In the genomic region with DNA sequence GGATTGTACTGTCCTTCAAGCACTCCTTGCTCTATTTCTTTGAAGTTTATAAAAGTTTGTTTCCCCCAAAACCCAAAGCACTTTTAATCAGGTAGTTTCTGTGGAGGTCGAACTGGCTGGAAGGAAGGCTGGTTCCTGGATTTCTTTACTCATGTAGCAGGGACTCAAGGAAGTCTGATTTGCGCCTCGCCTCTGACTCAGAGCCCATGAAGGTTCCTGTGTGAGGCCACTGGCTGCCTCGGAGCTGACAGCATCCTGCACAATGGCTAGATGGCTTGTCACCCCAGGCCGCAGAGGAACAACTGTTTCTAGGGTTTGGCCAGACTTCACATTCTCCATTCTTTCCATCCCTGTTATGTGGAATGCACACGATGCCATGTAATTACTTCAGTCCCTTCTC, we compare ENCODE assay signal across 17 cellular contexts. TPM values are rescaled to one million over a fixed set of nuclear protein-coding genes. Genes with fewer than 3 reads are reported as not detected.
DNase-seq lines count a peak whose midpoint lies in the region; ATAC-seq, FAIRE-seq and TF ChIP-seq lines count a peak whose summit lies in the region.
"Had no signal": no experiment of that assay in that cellular context is flagged by ENCODE, and none has a peak within 500 bp of the region (broad histone marks: within the 10 kb centered on the region; RNA-seq: fewer than 3 reads in every experiment).

No MANE protein-coding gene starts in this region.

- H3K27me3 ChIP-seq in skeletal muscle satellite cell (ENCODE audit: control insufficient read depth, insufficient read depth, low read length) (no peaks in the 10 kb centered on the region), GM23338 (ENCODE audit: insufficient read depth) (no peaks in the 10 kb centered on the region)
- no peaks in the 10 kb centered on the region for H3K27me3 ChIP-seq in CD8-positive, alpha-beta T cell (ENCODE audit: insufficient read depth, low read length)

- no peaks in the 10 kb centered on the region for H3K9me3 Mint-ChIP-seq in GM23338
- no peaks in the 10 kb centered on the region for H3K9me3 Mint-ChIP-seq in activated T-helper 1 cell treated with anti-CD3 and anti-CD28 coated beads, Interleukin-12 subunit alpha, Interleukin-12 subunit beta, Interleukin-2, Interleukin-4 antibody, amounts not matched to agents 30 ng/mL and 10 ng/mL and 1 ng/mL, durations not matched to agents 14 hours and 24 hours and 36 hours
- no peaks in the 10 kb centered on the region for H3K9me3 Mint-ChIP-seq in CD8-positive, alpha-beta T cell
- H3K9me3 Mint-ChIP-seq: activated CD4-positive, alpha-beta memory T cell treated with anti-CD3 and anti-CD28 coated beads for 36 hours; T-helper 2 cell treated with Interferon-gamma antibody and Interleukin-4, amounts not matched to agents 5 μg/mL and 100 μg/mL, for 36 hours had no signal

- no peak for TF ChIP-seq CTCF in astrocyte of the spinal cord (IDR thresholded peaks at IDR 0.05; ENCODE audit: low read depth, low read length)
- TF ChIP-seq CTCF in GM23338 (conservative IDR thresholded peaks at IDR 0.05; ENCODE audit: low read depth in 2 of 2), result no peak
- TF ChIP-seq CTCF in CD8-positive, alpha-beta T cell (IDR thresholded peaks at IDR 0.05), result no peak

- no peaks in the 10 kb centered on the region for H3K9me2 ChIP-seq in GM23338 (ENCODE audit: insufficient read depth)

- H3K27ac ChIP-seq in GM23338 (ENCODE audit: low read depth), result no peak overlapping the region
- no peak overlapping the region for H3K27ac ChIP-seq in CD8-positive, alpha-beta T cell (ENCODE audit: low read depth, low read length)
- H3K27ac ChIP-seq: thoracic aorta had no signal

- CTCF ChIA-PET in CD8-positive, alpha-beta T cell (lab: Charles Lee), result interaction anchor here (6.6 kb wide), 1 partner anchor 13 kb away, joined by 36 read pairs; no protein-coding TSS in a partner anchor

- peaks cover 6% of the 10 kb centered on the region; the same call in 1 of the 2 replicates for H4K20me1 ChIP-seq in GM23338 (replicated peaks; ENCODE audit: insufficient read depth)

- FAIRE-seq in frontal cortex (lab: Jason Lieb, UNC), result no peak
- FAIRE-seq: HTR-8/SVneo, keratinocyte, small intestine had no signal

- peak overlapping the region; percentile 24 for H3K4me2 ChIP-seq in skeletal muscle satellite cell (ENCODE audit: low read length)
- H3K4me2 ChIP-seq in GM23338, result no peak overlapping the region

- no peak overlapping the region for H3K4me3 ChIP-seq in astrocyte of the spinal cord (ENCODE audit: low read depth, low read length)
- no peak overlapping the region for H3K4me3 ChIP-seq in skeletal muscle satellite cell (ENCODE audit: low read length)
- H3K4me3 ChIP-seq in GM23338, result no peak overlapping the region
- H3K4me3 ChIP-seq in CD8-positive, alpha-beta T cell (ENCODE audit: low read depth, low read length), result no peak overlapping the region
- H3K4me3 ChIP-seq: thoracic aorta had no signal

- H3F3A ChIP-seq in GM23338 (replicated peaks; ENCODE audit: low read depth), result no peaks in the 10 kb centered on the region

- POLR2A ChIA-PET in CD8-positive, alpha-beta T cell (lab: Charles Lee), result interaction anchor here (3.5 kb wide), 1 partner anchor 10 kb away, joined by 19 read pairs; no protein-coding TSS in a partner anchor

- no peak overlapping the region for H3K4me3 Mint-ChIP-seq in GM23338
- no peak overlapping the region for H3K4me3 Mint-ChIP-seq in activated T-helper 1 cell treated with anti-CD3 and anti-CD28 coated beads, Interleukin-12 subunit alpha, Interleukin-12 subunit beta, Interleukin-2, Interleukin-4 antibody, amounts not matched to agents 30 ng/mL and 10 ng/mL and 1 ng/mL, durations not matched to agents 14 hours and 24 hours and 36 hours
- H3K4me3 Mint-ChIP-seq in CD8-positive, alpha-beta T cell, result no peak overlapping the region
- H3K4me3 Mint-ChIP-seq: activated CD4-positive, alpha-beta memory T cell treated with anti-CD3 and anti-CD28 coated beads for 36 hours; T-helper 2 cell treated with Interferon-gamma antibody and Interleukin-4, amounts not matched to agents 5 μg/mL and 100 μg/mL, for 36 hours had no signal

- intact Hi-C loops in activated T-helper 1 cell treated with anti-CD3 and anti-CD28 coated beads, Interleukin-12 subunit alpha, Interleukin-12 subunit beta, Interleukin-2, Interleukin-4 antibody, amounts not matched to agents 30 ng/mL and 10 ng/mL and 1 ng/mL, durations not matched to agents 14 hours and 24 hours and 36 hours (cut with micrococcal nuclease), result no loop called here
- intact Hi-C loops in CD8-positive, alpha-beta T cell (cut with DNase I, micrococcal nuclease), result no loop called here

- peak; percentile 56 for DNase-seq in HT1080 (ENCODE audit: low read depth)
- DNase-seq in astrocyte of the spinal cord (ENCODE audit: low read depth, low spot score), result peak; percentile 92
- peak; percentile 55 for DNase-seq in hepatic stellate cell (ENCODE audit: low spot score)
- DNase-seq in GM23338 (ENCODE audit: low spot score), result no peak
- DNase-seq in activated T-helper 1 cell treated with anti-CD3 and anti-CD28 coated beads, Interleukin-12 subunit alpha, Interleukin-12 subunit beta, Interleukin-2, Interleukin-4 antibody, amounts not matched to agents 30 ng/mL and 10 ng/mL and 1 ng/mL, durations not matched to agents 14 hours and 24 hours and 36 hours (ENCODE audit: low spot score), result no peak
- no peak for DNase-seq in frontal cortex (ENCODE audit: low spot score in 2 of 2)
- DNase-seq in CD8-positive, alpha-beta T cell, result no peak
- DNase-seq: activated CD4-positive, alpha-beta memory T cell treated with anti-CD3 and anti-CD28 coated beads for 36 hours; activated gamma-delta T cell; caudate nucleus; NCI-H345; small intestine had no signal

- in situ Hi-C loops in astrocyte of the spinal cord (cut with HindIII; ENCODE audit: low sequenced_read_pairs), result no loop called here

- no peaks in the 10 kb centered on the region for H3K4me1 Mint-ChIP-seq in GM23338
- peaks cover 24% of the 10 kb centered on the region for H3K4me1 Mint-ChIP-seq in activated T-helper 1 cell treated with anti-CD3 and anti-CD28 coated beads, Interleukin-12 subunit alpha, Interleukin-12 subunit beta, Interleukin-2, Interleukin-4 antibody, amounts not matched to agents 30 ng/mL and 10 ng/mL and 1 ng/mL, durations not matched to agents 14 hours and 24 hours and 36 hours (ENCODE audit: low read depth)
- peaks cover 33% of the 10 kb centered on the region for H3K4me1 Mint-ChIP-seq in CD8-positive, alpha-beta T cell (ENCODE audit: low read depth)

- H3K36me3 ChIP-seq in skeletal muscle satellite cell (ENCODE audit: insufficient read depth, low read length) (peaks cover 3% of the 10 kb centered on the region), GM23338 (ENCODE audit: insufficient read depth) (no peaks in the 10 kb centered on the region)
- no peaks in the 10 kb centered on the region for H3K36me3 ChIP-seq in CD8-positive, alpha-beta T cell (ENCODE audit: insufficient read depth, low read length)
- H3K36me3 ChIP-seq: thoracic aorta had no signal

- H3K79me2 ChIP-seq in GM23338 (replicated peaks; ENCODE audit: insufficient read depth), result no peaks in the 10 kb centered on the region

- no peak for ATAC-seq in GM23338
- ATAC-seq in CD8-positive, alpha-beta T cell, result no peak

- H2AFZ ChIP-seq in GM23338, result no peak overlapping the region

- no peak overlapping the region for H3K9ac ChIP-seq in skeletal muscle satellite cell (ENCODE audit: low read depth, low read length)

- H3K4me1 ChIP-seq in skeletal muscle satellite cell (ENCODE audit: control insufficient read depth, insufficient read depth, low read length) (peaks cover 38% of the 10 kb centered on the region), GM23338 (ENCODE audit: insufficient read depth) (no peaks in the 10 kb centered on the region)
- peaks cover 35% of the 10 kb centered on the region for H3K4me1 ChIP-seq in CD8-positive, alpha-beta T cell (ENCODE audit: insufficient read depth, low read length)

- H3K27ac Mint-ChIP-seq in GM23338, result no peak overlapping the region
- no peak overlapping the region for H3K27ac Mint-ChIP-seq in activated T-helper 1 cell treated with anti-CD3 and anti-CD28 coated beads, Interleukin-12 subunit alpha, Interleukin-12 subunit beta, Interleukin-2, Interleukin-4 antibody, amounts not matched to agents 30 ng/mL and 10 ng/mL and 1 ng/mL, durations not matched to agents 14 hours and 24 hours and 36 hours
- H3K27ac Mint-ChIP-seq in CD8-positive, alpha-beta T cell, result no peak overlapping the region
- H3K27ac Mint-ChIP-seq: activated CD4-positive, alpha-beta memory T cell treated with anti-CD3 and anti-CD28 coated beads for 36 hours; T-helper 2 cell treated with Interferon-gamma antibody and Interleukin-4, amounts not matched to agents 5 μg/mL and 100 μg/mL, for 36 hours had no signal

- H3K27me3 Mint-ChIP-seq in GM23338 (ENCODE audit: insufficient read depth, low read depth, poor library complexity), result peaks cover 6% of the 10 kb centered on the region
- no peaks in the 10 kb centered on the region for H3K27me3 Mint-ChIP-seq in activated T-helper 1 cell treated with anti-CD3 and anti-CD28 coated beads, Interleukin-12 subunit alpha, Interleukin-12 subunit beta, Interleukin-2, Interleukin-4 antibody, amounts not matched to agents 30 ng/mL and 10 ng/mL and 1 ng/mL, durations not matched to agents 14 hours and 24 hours and 36 hours (ENCODE audit: insufficient read depth)
- no peaks in the 10 kb centered on the region for H3K27me3 Mint-ChIP-seq in CD8-positive, alpha-beta T cell (ENCODE audit: low read depth)
- H3K27me3 Mint-ChIP-seq: activated CD4-positive, alpha-beta memory T cell treated with anti-CD3 and anti-CD28 coated beads for 36 hours had no signal

- no peaks in the 10 kb centered on the region for H3K9me3 ChIP-seq in skeletal muscle satellite cell (replicated peaks; ENCODE audit: low read length)
- H3K9me3 ChIP-seq in CD8-positive, alpha-beta T cell (ENCODE audit: low read length), result no peaks in the 10 kb centered on the region
- H3K9me3 ChIP-seq: thoracic aorta had no signal

- no peaks in the 10 kb centered on the region for H3K36me3 Mint-ChIP-seq in GM23338 (ENCODE audit: low read depth)
- H3K36me3 Mint-ChIP-seq in activated T-helper 1 cell treated with anti-CD3 and anti-CD28 coated beads, Interleukin-12 subunit alpha, Interleukin-12 subunit beta, Interleukin-2, Interleukin-4 antibody, amounts not matched to agents 30 ng/mL and 10 ng/mL and 1 ng/mL, durations not matched to agents 14 hours and 24 hours and 36 hours (ENCODE audit: low read depth), result peaks cover 20% of the 10 kb centered on the region
- H3K36me3 Mint-ChIP-seq in CD8-positive, alpha-beta T cell, result peaks cover 28% of the 10 kb centered on the region

RNA-seq across cellular contexts. Expression of a gene that starts 39.2 kb away (rescaled TPM):
- total RNA-seq in HT1080 (2014; rRNA removed; shearing (Covaris generic)), result not detected in 2 replicates
- not detected in 2 replicates for polyA plus RNA-seq in HT1080 (2015; cell fraction: cytosol; rRNA removed)
- polyA plus RNA-seq in HT1080 (2015; cell fraction: nucleus; rRNA removed), result not detected in 2 replicates
- total RNA-seq in skeletal muscle satellite cell (2012; rRNA removed), result not detected in 2 replicates
- total RNA-seq in GM23338 (2014; rRNA removed; shearing (Covaris generic)), result not detected in 2 replicates
- polyA plus RNA-seq in GM23338 (2016; fragmentation: Nextera tagmentation; extraction: Ambion mirVana), result not detected in 2 replicates
- not detected in 2 replicates for total RNA-seq in activated T-helper 1 cell treated with anti-CD3 and anti-CD28 coated beads, Interleukin-12 subunit alpha, Interleukin-12 subunit beta, Interleukin-2, Interleukin-4 antibody, amounts not matched to agents 30 ng/mL and 10 ng/mL and 1 ng/mL, durations not matched to agents 14 hours and 24 hours and 36 hours
- total RNA-seq in frontal cortex, result not detected
- not detected for total RNA-seq in CD8-positive, alpha-beta T cell
- total RNA-seq: activated CD4-positive, alpha-beta memory T cell treated with anti-CD3 and anti-CD28 coated beads for 36 hours; thoracic aorta had no signal
- polyA plus RNA-seq: keratinocyte, small intestine had no signal

RNA-seq across cellular contexts. Expression of a gene that starts 41.0 kb away (rescaled TPM):
- total RNA-seq in HT1080 (2014; rRNA removed; shearing (Covaris generic)), result 43.6 and 47.0 TPM in 2 replicates
- polyA plus RNA-seq in HT1080 (2015; cell fraction: cytosol; rRNA removed), result 32.5 and 34.8 TPM in 2 replicates
- 18.7 and 22.7 TPM in 2 replicates for polyA plus RNA-seq in HT1080 (2015; cell fraction: nucleus; rRNA removed)
- 30.9 and 31.5 TPM in 2 replicates for total RNA-seq in skeletal muscle satellite cell (2012; rRNA removed)
- total RNA-seq in GM23338 (2014; rRNA removed; shearing (Covaris generic)), result 48.0 and 51.8 TPM in 2 replicates
- polyA plus RNA-seq in GM23338 (2016; fragmentation: Nextera tagmentation; extraction: Ambion mirVana), result 17.8 and 19.5 TPM in 2 replicates
- total RNA-seq in activated T-helper 1 cell treated with anti-CD3 and anti-CD28 coated beads, Interleukin-12 subunit alpha, Interleukin-12 subunit beta, Interleukin-2, Interleukin-4 antibody, amounts not matched to agents 30 ng/mL and 10 ng/mL and 1 ng/mL, durations not matched to agents 14 hours and 24 hours and 36 hours, result 32.2 and 33.7 TPM in 2 replicates
- 70.5 TPM for total RNA-seq in frontal cortex
- total RNA-seq in CD8-positive, alpha-beta T cell, result 10 to 100 TPM; 11.0 to 13.8 TPM

RNA-seq across cellular contexts. Expression of a gene that starts 41.2 kb away (rescaled TPM):
- total RNA-seq in HT1080 (2014; rRNA removed; shearing (Covaris generic)), result 37.7 and 47.6 TPM in 2 replicates
- 19.7 and 20.4 TPM in 2 replicates for polyA plus RNA-seq in HT1080 (2015; cell fraction: cytosol; rRNA removed)
- 26.3 and 31.5 TPM in 2 replicates for polyA plus RNA-seq in HT1080 (2015; cell fraction: nucleus; rRNA removed)
- total RNA-seq in skeletal muscle satellite cell (2012; rRNA removed), result 39.5 and 43.9 TPM in 2 replicates
- total RNA-seq in GM23338 (2014; rRNA removed; shearing (Covaris generic)), result 17.7 and 17.9 TPM in 2 replicates
- 11.5 and 11.6 TPM in 2 replicates for polyA plus RNA-seq in GM23338 (2016; fragmentation: Nextera tagmentation; extraction: Ambion mirVana)
- 33.9 and 37.5 TPM in 2 replicates for total RNA-seq in activated T-helper 1 cell treated with anti-CD3 and anti-CD28 coated beads, Interleukin-12 subunit alpha, Interleukin-12 subunit beta, Interleukin-2, Interleukin-4 antibody, amounts not matched to agents 30 ng/mL and 10 ng/mL and 1 ng/mL, durations not matched to agents 14 hours and 24 hours and 36 hours
- total RNA-seq in frontal cortex, result 15.9 TPM
- 1 to 10 TPM; 7.4 to 9.5 TPM for total RNA-seq in CD8-positive, alpha-beta T cell

Comparison
In these comparisons a context has a peak if more than half of its experiments do, and no peak if none do; other contexts are left out.
1. DNase-seq: peak in HT1080 (single experiment), astrocyte of the spinal cord (single experiment) and hepatic stellate cell (single experiment); none in GM23338 (single experiment), activated T-helper 1 cell treated with anti-CD3 and anti-CD28 coated beads, Interleukin-12 subunit alpha, Interleukin-12 subunit beta, Interleukin-2, Interleukin-4 antibody, amounts not matched to agents 30 ng/mL and 10 ng/mL and 1 ng/mL, durations not matched to agents 14 hours and 24 hours and 36 hours (single experiment), frontal cortex (0 of 2) and CD8-positive, alpha-beta T cell (0 of 7).